Comparison of ENCODE assay signal across 8 cellular contexts in the genomic region with DNA sequence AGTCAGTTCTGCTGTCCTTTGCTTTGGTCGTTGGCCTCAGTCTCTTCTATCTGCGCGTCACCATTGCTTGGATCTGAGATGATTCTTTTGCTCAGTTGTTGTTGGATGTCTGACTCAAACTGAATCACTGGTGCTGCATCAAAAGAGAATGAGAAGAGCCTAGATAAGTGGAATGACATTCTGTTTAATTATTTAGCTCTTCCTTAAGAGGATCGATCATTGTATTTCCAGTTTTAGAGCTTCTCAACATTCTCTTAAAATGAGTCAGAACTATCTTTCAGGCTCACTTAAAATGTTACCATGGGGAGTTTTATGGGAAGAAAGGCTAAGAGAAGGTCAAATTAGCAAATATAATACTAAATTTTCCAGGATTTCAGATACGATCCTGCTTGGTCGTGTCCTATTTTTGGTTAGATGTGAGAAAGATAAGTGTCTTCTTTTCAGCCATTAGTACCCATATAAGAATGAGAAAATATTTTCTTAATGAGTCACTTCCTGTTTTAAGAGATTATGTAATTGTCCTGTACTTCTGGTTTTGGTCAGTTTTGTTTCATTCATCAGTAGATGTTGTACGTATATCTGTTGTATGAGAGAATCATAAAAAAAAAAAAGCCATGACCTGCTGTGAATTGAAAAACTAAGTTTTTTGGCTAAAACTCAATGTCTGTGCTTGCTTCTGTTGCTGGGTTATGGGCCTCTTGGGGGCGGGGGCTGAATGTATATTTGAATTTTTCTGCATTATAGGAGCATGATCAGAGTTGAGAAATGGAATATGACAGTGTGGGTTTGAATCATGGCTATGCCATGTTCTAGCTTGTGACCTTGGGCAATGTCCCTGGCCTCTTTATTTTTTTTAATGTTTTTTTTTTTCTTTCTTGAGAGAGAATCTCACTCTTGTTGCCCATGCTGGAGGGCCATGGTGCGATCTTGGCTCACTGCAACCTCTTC. TPM values are rescaled to one million over a fixed set of nuclear protein-coding genes. Genes with fewer than 3 reads are reported as not detected.
A peak's percentile ranks its signal among the peaks of the same experiment; 100 is the strongest.
DNase-seq lines count a peak whose midpoint lies in the region; ATAC-seq lines count a peak whose summit lies in the region.

No MANE protein-coding gene starts in this region.

- no peaks in the 10 kb centered on the region for H3K27me3 ChIP-seq in CD4-positive, alpha-beta memory T cell (ENCODE audit: insufficient read depth, low read length)

- peak; percentile 22 for ATAC-seq in GM19468 (IDR thresholded peaks at IDR 0.05; ENCODE audit: extremely low read depth, unreplicated experiment)
- ATAC-seq in left ventricle myocardium superior: peak; percentile 31

- CTCF ChIA-PET in CD4-positive, alpha-beta memory T cell (lab: Charles Lee; ENCODE audit: partially characterized antibody): interaction anchor here (1.0 to 1.8 kb wide), 5 partner anchors 9 to 83 kb away, joined by 3 to 5 read pairs (median 4); no protein-coding TSS in a partner anchor
- CTCF ChIA-PET in activated CD4-positive, alpha-beta memory T cell treated with anti-CD3 and anti-CD28 coated beads, Interleukin-2, amount 10 ng/mL, durations not matched to agents 7 days and 5 days (lab: Charles Lee): interaction anchor here (0.6 to 1.2 kb wide), 3 partner anchors 26 to 32 kb away, joined by 3 to 5 read pairs (median 4); a partner anchor contains a TSS

- POLR2A ChIA-PET in CD4-positive, alpha-beta memory T cell (lab: Charles Lee; ENCODE audit: partially characterized antibody): interaction anchor here (0.9 to 8.3 kb wide), 3 partner anchors 9 to 34 kb away, joined by 4 to 84 read pairs (median 4); a partner anchor contains a TSS
- POLR2A ChIA-PET in activated CD4-positive, alpha-beta memory T cell treated with anti-CD3 and anti-CD28 coated beads, Interleukin-2, amount 10 ng/mL, durations not matched to agents 7 days and 5 days (lab: Charles Lee): interaction anchor here (0.7 to 2.8 kb wide), 4 partner anchors 16 to 34 kb away, joined by 3 to 9 read pairs (median 4); no protein-coding TSS in a partner anchor

- intact Hi-C loops in CD4-positive, alpha-beta memory T cell (cut with micrococcal nuclease): no loop called here
- intact Hi-C loops in left ventricle myocardium superior (cut with micrococcal nuclease): no loop called here

- H3K27ac ChIP-seq in CD4-positive, alpha-beta memory T cell (ENCODE audit: low read depth, low read length): peak overlapping the region; percentile 44
- peak overlapping the region; percentile 2 for H3K27ac ChIP-seq in substantia nigra (ENCODE audit: low read depth, low read length, poor library complexity, severe bottlenecking)

- peaks cover 55% of the 10 kb centered on the region for H3K36me3 ChIP-seq in CD4-positive, alpha-beta memory T cell (ENCODE audit: insufficient read depth, low read length)

- peak overlapping the region; percentile 59 to 88 (median 82) for H3K27ac Mint-ChIP-seq in CD4-positive, alpha-beta memory T cell
- peak overlapping the region; percentile 68 for H3K27ac Mint-ChIP-seq in activated CD4-positive, alpha-beta memory T cell treated with anti-CD3 and anti-CD28 coated beads, Interleukin-2, amount 10 ng/mL, durations not matched to agents 7 days and 5 days

- H3K9me3 ChIP-seq in CD4-positive, alpha-beta memory T cell (ENCODE audit: control insufficient read depth in 1 of 2, low read length in 2 of 2): no peaks in the 10 kb centered on the region

- no peak overlapping the region for H3K4me3 ChIP-seq in CD4-positive, alpha-beta memory T cell (ENCODE audit: low read length in 2 of 2)

- H3K9me3 Mint-ChIP-seq in CD4-positive, alpha-beta memory T cell: no peaks in the 10 kb centered on the region
- H3K9me3 Mint-ChIP-seq in activated CD4-positive, alpha-beta memory T cell treated with anti-CD3 and anti-CD28 coated beads, Interleukin-2, amount 10 ng/mL, durations not matched to agents 7 days and 5 days: no peaks in the 10 kb centered on the region

- no peaks in the 10 kb centered on the region for H3K27me3 Mint-ChIP-seq in CD4-positive, alpha-beta memory T cell
- H3K27me3 Mint-ChIP-seq in activated CD4-positive, alpha-beta memory T cell treated with anti-CD3 and anti-CD28 coated beads, Interleukin-2, amount 10 ng/mL, durations not matched to agents 7 days and 5 days: no peaks in the 10 kb centered on the region

- H3K4me3 Mint-ChIP-seq in CD4-positive, alpha-beta memory T cell: peak overlapping the region in 4 of 8 donors; percentile 31 to 47 (median 40)
- H3K4me3 Mint-ChIP-seq in activated CD4-positive, alpha-beta memory T cell treated with anti-CD3 and anti-CD28 coated beads, Interleukin-2, amount 10 ng/mL, durations not matched to agents 7 days and 5 days: no peak overlapping the region

- H3K36me3 Mint-ChIP-seq in CD4-positive, alpha-beta memory T cell: peaks cover 61 to 75% of the 10 kb centered on the region in 2 donors
- peaks cover 78% of the 10 kb centered on the region for H3K36me3 Mint-ChIP-seq in activated CD4-positive, alpha-beta memory T cell treated with anti-CD3 and anti-CD28 coated beads, Interleukin-2, amount 10 ng/mL, durations not matched to agents 7 days and 5 days (ENCODE audit: low read depth)

- H3K4me1 ChIP-seq in CD4-positive, alpha-beta memory T cell (ENCODE audit: insufficient read depth, low read length): peaks cover 27% of the 10 kb centered on the region

- no peak for DNase-seq in CD4-positive, alpha-beta memory T cell
- DNase-seq in HK-2 (ENCODE audit: unreplicated experiment) (peak; percentile 65), left ventricle myocardium superior (no peak), substantia nigra (lab: John Stamatoyannopoulos, UW) (no peak), ecto neural progenitor cell (ENCODE audit: low spot score) (no peak), HuH-7.5 (ENCODE audit: low spot score) (no peak)
- DNase-seq in activated CD4-positive, alpha-beta memory T cell treated with anti-CD3 and anti-CD28 coated beads, Interleukin-2, amount 10 ng/mL, durations not matched to agents 7 days and 5 days: no peak

- H3K4me1 Mint-ChIP-seq in CD4-positive, alpha-beta memory T cell: peaks cover 28 to 46% (median 36%) of the 10 kb centered on the region in 4 donors
- H3K4me1 Mint-ChIP-seq in activated CD4-positive, alpha-beta memory T cell treated with anti-CD3 and anti-CD28 coated beads, Interleukin-2, amount 10 ng/mL, durations not matched to agents 7 days and 5 days: peaks cover 30% of the 10 kb centered on the region

RNA-seq across cellular contexts. Expression of a gene that starts 31.5 kb away (rescaled TPM):
- 10 to 100 TPM; 30.6 to 36.6 TPM for total RNA-seq in CD4-positive, alpha-beta memory T cell
- polyA plus RNA-seq in CD4-positive, alpha-beta memory T cell: 10 to 100 TPM; 15.3 to 15.5 TPM
- 10 to 100 TPM; 47.8 to 51.3 TPM for total RNA-seq in activated CD4-positive, alpha-beta memory T cell treated with anti-CD3 and anti-CD28 coated beads, Interleukin-2, amount 10 ng/mL, durations not matched to agents 7 days and 5 days
- total RNA-seq in left ventricle myocardium superior: 6.4 TPM

RNA-seq across cellular contexts. Expression of a gene that starts 35.4 kb away (rescaled TPM):
- 100 to 1,000 TPM; 222 to 235 TPM for total RNA-seq in CD4-positive, alpha-beta memory T cell
- polyA plus RNA-seq in CD4-positive, alpha-beta memory T cell: 100 to 1,000 TPM; 127 to 155 TPM
- total RNA-seq in activated CD4-positive, alpha-beta memory T cell treated with anti-CD3 and anti-CD28 coated beads, Interleukin-2, amount 10 ng/mL, durations not matched to agents 7 days and 5 days: 100 to 1,000 TPM; 192 to 196 TPM
- total RNA-seq in left ventricle myocardium superior: 252 TPM
